In genomic region chr19:17339088-17339741, GRCh38 we compare ENCODE assay signal across 1 cellular context.
TF ChIP-seq lines count a peak whose summit lies in the region.

No MANE protein-coding gene starts in this region.

TF ChIP-seq in endothelial cell of umbilical vein, 7 proteins besides CTCF, POLR2A, EP300 and RAD21:
- TF ChIP-seq EZH2 (IDR thresholded peaks at IDR 0.05; ENCODE audit: borderline replicate concordance, low read depth, low read length, severe bottlenecking) (no peak), MAX (IDR thresholded peaks at IDR 0.05; ENCODE audit: insufficient read depth, insufficient read length) (no peak), FOS (IDR thresholded peaks at IDR 0.05; ENCODE audit: borderline replicate concordance, insufficient read depth, low read length) (no peak), GATA2 (IDR thresholded peaks at IDR 0.05; ENCODE audit: insufficient read depth, insufficient read length, low read depth, low read length) (no peak), POLR2AphosphoS5 (IDR thresholded peaks at IDR 0.05; ENCODE audit: insufficient read depth, low read depth, low read length) (no peak), MYC (IDR thresholded peaks at IDR 0.05; ENCODE audit: low read depth, low read length) (no peak), JUN (IDR thresholded peaks at IDR 0.05; ENCODE audit: borderline replicate concordance, insufficient read depth, insufficient read length, low read depth) (no peak)
